In genomic region chr1:204432708-204433107, GRCh38 we compare ENCODE assay signal across 24 cellular contexts.
"Had no signal": no experiment of that assay in that cellular context is flagged by ENCODE, and none has a peak within 500 bp of the region (broad histone marks: within the 10 kb centered on the region; RNA-seq: fewer than 3 reads in every experiment).

No MANE protein-coding gene starts in this region.

- H3K4me1 ChIP-seq: body of pancreas, neural progenitor cell, parathyroid adenoma had no signal

- H3K36me3 ChIP-seq: neural progenitor cell had no signal

- H3K27me3 ChIP-seq: body of pancreas, gastroesophageal sphincter, neural progenitor cell, spleen, suprapubic skin, tibial nerve had no signal

- H3K9me3 Mint-ChIP-seq: activated B cell treated with CpG ODN at 0.5 μM for 24 hours; activated naive CD8-positive, alpha-beta T cell treated with anti-CD3 and anti-CD28 coated beads, Interleukin-2, amount 50 U/mL, for 24 hours; activated T-cell treated with anti-CD3 and anti-CD28 coated beads, Interleukin-2, amount 50 U/mL, for 72 hours; immature natural killer cell; mesothelial cell of epicardium; naive B cell; neural progenitor cell; stimulated activated naive CD8-positive, alpha-beta T cell treated with anti-CD3 and anti-CD28 coated beads, Interleukin-15, Interleukin-2, amounts not matched to agents 100 ng/mL and 50 ng/mL, for 24 hours had no signal

- H3K4me3 Mint-ChIP-seq: activated B cell treated with CpG ODN at 0.5 μM for 24 hours; activated naive CD8-positive, alpha-beta T cell treated with anti-CD3 and anti-CD28 coated beads, Interleukin-2, amount 50 U/mL, for 24 hours; activated T-cell treated with anti-CD3 and anti-CD28 coated beads, Interleukin-2, amount 50 U/mL, for 72 hours; immature natural killer cell; mesothelial cell of epicardium; naive B cell; neural progenitor cell; stimulated activated naive CD8-positive, alpha-beta T cell treated with anti-CD3 and anti-CD28 coated beads, Interleukin-15, Interleukin-2, amounts not matched to agents 100 ng/mL and 50 ng/mL, for 24 hours had no signal

- H3K27ac Mint-ChIP-seq: activated naive CD8-positive, alpha-beta T cell treated with anti-CD3 and anti-CD28 coated beads, Interleukin-2, amount 50 U/mL, for 24 hours; activated T-cell treated with anti-CD3 and anti-CD28 coated beads, Interleukin-2, amount 50 U/mL, for 72 hours; mesothelial cell of epicardium; stimulated activated naive CD8-positive, alpha-beta T cell treated with anti-CD3 and anti-CD28 coated beads, Interleukin-15, Interleukin-2, amounts not matched to agents 100 ng/mL and 50 ng/mL, for 24 hours had no signal

- H3K9me3 ChIP-seq: body of pancreas, gastroesophageal sphincter, psoas muscle, spleen, suprapubic skin, tibial nerve had no signal

- H3K4me3 ChIP-seq: body of pancreas, gastroesophageal sphincter, neural progenitor cell, psoas muscle, spleen, suprapubic skin, tibial nerve had no signal

- H3K27me3 Mint-ChIP-seq: activated B cell treated with CpG ODN at 0.5 μM for 24 hours; activated naive CD8-positive, alpha-beta T cell treated with anti-CD3 and anti-CD28 coated beads, Interleukin-2, amount 50 U/mL, for 24 hours; naive B cell; stimulated activated naive CD8-positive, alpha-beta T cell treated with anti-CD3 and anti-CD28 coated beads, Interleukin-15, Interleukin-2, amounts not matched to agents 100 ng/mL and 50 ng/mL, for 24 hours had no signal

- DNase-seq: activated B cell treated with CpG ODN at 0.5 μM for 24 hours; activated CD4-positive, alpha-beta T cell treated with anti-CD3 and anti-CD28 coated beads, Interleukin-2, amount 50 U/mL, for 1 hour; activated effector memory CD4-positive, alpha-beta T cell treated with Interleukin-2 at 50 U/mL for 16 hours; activated naive CD4-positive, alpha-beta T cell treated with Interleukin-2 at 50 U/mL for 16 hours; activated naive CD8-positive, alpha-beta T cell treated with anti-CD3 and anti-CD28 coated beads, Interleukin-2, amount 50 U/mL, for 24 hours; activated T-cell treated with anti-CD3 and anti-CD28 coated beads for 4 hours; activated T-cell treated with anti-CD3 and anti-CD28 coated beads, Interleukin-2, amount 50 U/mL, for 72 hours; body of pancreas; effector CD8-positive, alpha-beta T cell; erythroblast; head of caudate nucleus; hippocampal formation; immature natural killer cell; naive B cell; occipital lobe; psoas muscle; spleen had no signal

- H3K4me1 Mint-ChIP-seq: immature natural killer cell, neural progenitor cell had no signal

- ATAC-seq: activated naive CD8-positive, alpha-beta T cell treated with anti-CD3 and anti-CD28 coated beads, Interleukin-2, amount 50 U/mL, for 24 hours; activated T-cell treated with anti-CD3 and anti-CD28 coated beads, Interleukin-2, amount 50 U/mL, for 72 hours; gastroesophageal sphincter; psoas muscle had no signal

- H3K27ac ChIP-seq: body of pancreas, neural progenitor cell, parathyroid adenoma, psoas muscle, suprapubic skin had no signal

- H3K9ac ChIP-seq: neural progenitor cell, parathyroid adenoma had no signal
